Comparison of ENCODE assay signal across 8 cellular contexts in genomic region chr2:15591373-15591691, GRCh38. TPM values are rescaled to one million over a fixed set of nuclear protein-coding genes. Genes with fewer than 3 reads are reported as not detected.
DNase-seq lines count a peak whose midpoint lies in the region; ATAC-seq, FAIRE-seq and TF ChIP-seq lines count a peak whose summit lies in the region.

No MANE protein-coding gene starts in this region.

- H3K9me3 ChIP-seq in HepG2 (ENCODE audit: low read length) = no peaks in the 10 kb centered on the region
- H3K9me3 ChIP-seq in thymus (ENCODE audit: control insufficient read depth) = no peaks in the 10 kb centered on the region

- intact Hi-C loops in HepG2 (cut with micrococcal nuclease; ENCODE audit: unreplicated experiment) = loop anchor here (2.0 kb wide), 1 partner anchor 31 kb away; the partner anchor contains the start of gene NBAS

- TF ChIP-seq EP300 in HepG2 (IDR thresholded peaks at IDR 0.05; ENCODE audit: low read depth in 2 of 2, low read length in 2 of 2) (no peak), HepG2 (CRISPR knock-in tag; IDR thresholded peaks at IDR 0.05; ENCODE audit: borderline replicate concordance) (no peak)

- TF ChIP-seq CTCF in HepG2 (CRISPR knock-in tag; IDR thresholded peaks at IDR 0.05) = no peak

- BruUV-seq in HepG2 (replicated peaks; lab: Mats Ljungman, UMichigan) = no TSS peak

- peaks cover 9% of the 10 kb centered on the region for H4K20me1 ChIP-seq in HepG2 (ENCODE audit: insufficient read depth, low read length)

- H3K9ac ChIP-seq in HepG2 (ENCODE audit: insufficient read depth, low read depth, low read length) = peak overlapping the region; percentile 96

- H3K4me3 Mint-ChIP-seq in activated T-cell treated with anti-CD3 and anti-CD28 coated beads, Interleukin-2, amount 50 U/mL, for 4 hours = peak overlapping the region; percentile 93

- peaks cover 8 to 20% of the 10 kb centered on the region in 2 experiments for H3K36me3 ChIP-seq in HepG2 (replicated peaks in 1 of 2; ENCODE audit: control insufficient read depth in 1 of 2, insufficient read depth in 2 of 2, low read length in 2 of 2)
- H3K36me3 ChIP-seq in thymus (ENCODE audit: control insufficient read depth, insufficient read depth) = peaks cover 5% of the 10 kb centered on the region

- H3K79me2 ChIP-seq in HepG2 (ENCODE audit: insufficient read depth, low read length) = peaks cover 46% of the 10 kb centered on the region

- peaks cover 35% of the 10 kb centered on the region for H3K4me1 ChIP-seq in HepG2 (ENCODE audit: insufficient read depth, low read length)
- H3K4me1 ChIP-seq in thymus (ENCODE audit: control insufficient read depth, insufficient read depth, low read length) = peaks cover 7% of the 10 kb centered on the region

- in situ Hi-C loops in HepG2 (cut with HindIII; ENCODE audit: extremely low pct_ligation_motif_present, low pct_unique_long_range_greater_than_20kb) = loop anchor here (25.0 kb wide), 3 partner anchors 579 to 954 kb away; partner anchors contain the start of gene LRATD1

- H3K4me1 Mint-ChIP-seq in activated T-cell treated with anti-CD3 and anti-CD28 coated beads, Interleukin-2, amount 50 U/mL, for 4 hours (ENCODE audit: low read depth) = peaks cover 35% of the 10 kb centered on the region

- H3K4me2 ChIP-seq in HepG2 (ENCODE audit: low read depth, low read length) = peak overlapping the region; percentile 92

- peaks cover 14% of the 10 kb centered on the region for H3K36me3 Mint-ChIP-seq in activated T-cell treated with anti-CD3 and anti-CD28 coated beads, Interleukin-2, amount 50 U/mL, for 4 hours (ENCODE audit: insufficient read depth)

- no peak for TF ChIP-seq POLR2A in HepG2 (IDR thresholded peaks at IDR 0.05; ENCODE audit: insufficient read depth in 1 of 2, low read depth in 2 of 2, low read length in 2 of 2)

- H3K27me3 ChIP-seq in HepG2 (ENCODE audit: control insufficient read depth in 1 of 2, insufficient read depth in 2 of 2, low read length in 2 of 2) = no peaks in the 10 kb centered on the region; a peak in 1 of 5 replicates
- no peaks in the 10 kb centered on the region for H3K27me3 ChIP-seq in thymus (ENCODE audit: control insufficient read depth, insufficient read depth)

- TF ChIP-seq RAD21 in HepG2 (CRISPR knock-in tag; IDR thresholded peaks at IDR 0.05) = no peak

- no peak for DNase-seq in activated T-cell treated with anti-CD3 and anti-CD28 coated beads, Interleukin-2, amount 50 U/mL, for 4 hours
- DNase-seq in activated T-cell treated with anti-CD3 and anti-CD28 coated beads, Interleukin-2, amount 50 U/mL, for 1 hour = no peak
- DNase-seq in HepG2 (ENCODE audit: low spot score) = no peak
- no peak for DNase-seq in SHP77 (lab: John Stamatoyannopoulos, UW)
- DNase-seq in NCI-H1417 (lab: John Stamatoyannopoulos, UW) = no peak

- no peaks in the 10 kb centered on the region for H3K27me3 Mint-ChIP-seq in activated T-cell treated with anti-CD3 and anti-CD28 coated beads, Interleukin-2, amount 50 U/mL, for 4 hours (ENCODE audit: low read depth)

- H2AFZ ChIP-seq in HepG2 (ENCODE audit: low read length) = peak overlapping the region; percentile 78

- no peak for ATAC-seq in activated T-cell treated with anti-CD3 and anti-CD28 coated beads, Interleukin-2, amount 50 U/mL, for 4 hours
- ATAC-seq in HepG2 (peak; percentile 77), esophagus mucosa (no peak)

- 5% methylated on average over 6 of the region's 7 CpGs for WGBS in HepG2 (ENCODE audit: low lambda C conversion rate)
- WGBS in thymus = 27% methylated on average over 7 of the region's 7 CpGs

- H3K9me3 Mint-ChIP-seq in activated T-cell treated with anti-CD3 and anti-CD28 coated beads, Interleukin-2, amount 50 U/mL, for 4 hours = no peaks in the 10 kb centered on the region

- no peak for FAIRE-seq in HepG2 (lab: Jason Lieb, UNC)

- POLR2A ChIA-PET in HepG2 (lab: Yijun Ruan, JAX) = interaction anchor here (0.5 to 1.1 kb wide), 3 partner anchors 9 to 14 kb away, joined by 3 read pairs; no protein-coding TSS in a partner anchor

- H3K27ac ChIP-seq in angular gyrus (ENCODE audit: low read depth, low read length) (peak overlapping the region; percentile 70), HepG2 (ENCODE audit: extremely low read length, insufficient read depth, low read length) (peak overlapping the region; percentile 90), thymus (ENCODE audit: low read depth) (peak overlapping the region; percentile 81)

- CTCF ChIA-PET in HepG2 (lab: Yijun Ruan, JAX; ENCODE audit: low intra/inter-chr PET ratio, low total read pairs) = no interaction called here

- H3K4me3 ChIP-seq in HepG2 (replicated peaks in 1 of 3; ENCODE audit: insufficient read depth in 1 of 3, low read depth in 2 of 3, low read length in 3 of 3) (peak overlapping the region; percentile 78 to 91 (median 85)), thymus (ENCODE audit: low read length) (peak overlapping the region; percentile 89)

TF ChIP-seq in HepG2, 621 proteins besides CTCF, POLR2A, EP300 and RAD21 (continues in another document):
- TF ChIP-seq MIER3 (CRISPR knock-in tag; IDR thresholded peaks at IDR 0.05; ENCODE audit: borderline replicate concordance) = no peak
- TF ChIP-seq, protein P1, sequence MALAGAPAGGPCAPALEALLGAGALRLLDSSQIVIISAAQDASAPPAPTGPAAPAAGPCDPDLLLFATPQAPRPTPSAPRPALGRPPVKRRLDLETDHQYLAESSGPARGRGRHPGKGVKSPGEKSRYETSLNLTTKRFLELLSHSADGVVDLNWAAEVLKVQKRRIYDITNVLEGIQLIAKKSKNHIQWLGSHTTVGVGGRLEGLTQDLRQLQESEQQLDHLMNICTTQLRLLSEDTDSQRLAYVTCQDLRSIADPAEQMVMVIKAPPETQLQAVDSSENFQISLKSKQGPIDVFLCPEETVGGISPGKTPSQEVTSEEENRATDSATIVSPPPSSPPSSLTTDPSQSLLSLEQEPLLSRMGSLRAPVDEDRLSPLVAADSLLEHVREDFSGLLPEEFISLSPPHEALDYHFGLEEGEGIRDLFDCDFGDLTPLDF (CRISPR knock-in tag; IDR thresholded peaks at IDR 0.05) = peak; percentile 0; the same call in 1 of the 2 replicates
- no peak for TF ChIP-seq ZNF121 (CRISPR knock-in tag; IDR thresholded peaks at IDR 0.05)

RNA-seq across cellular contexts. Expression of gene DDX1, which starts 0.3 kb away (rescaled TPM):
- 100 to 1,000 TPM; 121 to 174 (median 128) TPM for total RNA-seq in activated T-cell treated with anti-CD3 and anti-CD28 coated beads, Interleukin-2, amount 50 U/mL, for 4 hours
- total RNA-seq in HepG2 (2016; rRNA removed; fragmentation: Illumina TruSeq; extraction: Trizol) = 130 and 254 TPM in 2 replicates
- total RNA-seq in HepG2 (2016; cell fraction: cytosol; rRNA removed; fragmentation: Illumina TruSeq; extraction: Trizol; ENCODE audit: low read depth) = 20.7 and 26.0 TPM in 2 replicates
- 128 and 254 TPM in 2 replicates for total RNA-seq in HepG2 (2016; cell fraction: insoluble cytoplasmic fraction; rRNA removed; fragmentation: Illumina TruSeq; extraction: Trizol)
- total RNA-seq in HepG2 (2016; cell fraction: membrane; rRNA removed; fragmentation: Illumina TruSeq; extraction: Trizol) = 42.3 and 49.4 TPM in 2 replicates
- total RNA-seq in HepG2 (2016; cell fraction: nucleus; rRNA removed; fragmentation: Illumina TruSeq; extraction: Trizol) = 114 and 115 TPM in 2 replicates
- polyA plus RNA-seq in HepG2 (2011; rRNA removed) = 60.9 and 81.6 TPM in 2 replicates
- 36.8 and 56.4 TPM in 2 replicates for polyA plus RNA-seq in HepG2 (2011; cell fraction: cytosol; rRNA removed)
- polyA plus RNA-seq in HepG2 (2011; cell fraction: nucleus; rRNA removed) = 33.2 and 43.2 TPM in 2 replicates
- polyA plus RNA-seq in HepG2 (2012) = 87.2 and 121 TPM in 2 replicates
- 17.5 and 20.7 TPM in 2 replicates for polyA plus RNA-seq in HepG2 (2016; cell fraction: cytosol; fragmentation: Illumina TruSeq; extraction: Trizol; ENCODE audit: low read depth)
- polyA plus RNA-seq in HepG2 (2016; cell fraction: insoluble cytoplasmic fraction; fragmentation: Illumina TruSeq; extraction: Trizol; ENCODE audit: low read depth) = 266 and 281 TPM in 2 replicates
- 28.6 and 36.5 TPM in 2 replicates for polyA plus RNA-seq in HepG2 (2016; cell fraction: membrane; fragmentation: Illumina TruSeq; extraction: Trizol; ENCODE audit: low read depth)
- 120 and 122 TPM in 2 replicates for polyA plus RNA-seq in HepG2 (2016; cell fraction: nucleus; fragmentation: Illumina TruSeq; extraction: Trizol; ENCODE audit: insufficient read depth, low read depth)
- 15.7 and 27.0 TPM in 2 replicates for polyA minus RNA-seq in HepG2 (2011; rRNA and poly(A)+ RNA removed; ENCODE audit: low replicate concordance)
- 54.9 and 60.7 TPM in 2 replicates for polyA minus RNA-seq in HepG2 (2011; cell fraction: cytosol; rRNA and poly(A)+ RNA removed)
- polyA minus RNA-seq in HepG2 (2011; cell fraction: nucleus; rRNA and poly(A)+ RNA removed) = 109 and 119 TPM in 2 replicates
- 64.2 TPM for polyA plus RNA-seq in thymus
- 63.5 TPM for total RNA-seq in esophagus mucosa

RNA-seq across cellular contexts. Expression of gene NBAS, which starts 30.2 kb away (rescaled TPM):
- total RNA-seq in activated T-cell treated with anti-CD3 and anti-CD28 coated beads, Interleukin-2, amount 50 U/mL, for 4 hours = 10 to 100 TPM; 28.5 to 30.4 (median 29.7) TPM
- total RNA-seq in HepG2 (2016; rRNA removed; fragmentation: Illumina TruSeq; extraction: Trizol) (58.7 and 61.4 TPM in 2 replicates), esophagus mucosa (25.1 TPM)
- total RNA-seq in HepG2 (2016; cell fraction: cytosol; rRNA removed; fragmentation: Illumina TruSeq; extraction: Trizol; ENCODE audit: low read depth) = 52.9 and 59.9 TPM in 2 replicates
- 56.3 and 56.6 TPM in 2 replicates for total RNA-seq in HepG2 (2016; cell fraction: insoluble cytoplasmic fraction; rRNA removed; fragmentation: Illumina TruSeq; extraction: Trizol)
- 27.5 and 33.9 TPM in 2 replicates for total RNA-seq in HepG2 (2016; cell fraction: membrane; rRNA removed; fragmentation: Illumina TruSeq; extraction: Trizol)
- total RNA-seq in HepG2 (2016; cell fraction: nucleus; rRNA removed; fragmentation: Illumina TruSeq; extraction: Trizol) = 75.6 and 80.4 TPM in 2 replicates
- polyA plus RNA-seq in HepG2 (2011; rRNA removed) (28.8 and 33.6 TPM in 2 replicates), thymus (31.4 TPM)
- polyA plus RNA-seq in HepG2 (2011; cell fraction: cytosol; rRNA removed) = 29.5 and 30.7 TPM in 2 replicates
- 23.2 and 23.7 TPM in 2 replicates for polyA plus RNA-seq in HepG2 (2011; cell fraction: nucleus; rRNA removed)
- 26.5 and 30.9 TPM in 2 replicates for polyA plus RNA-seq in HepG2 (2012)
- polyA plus RNA-seq in HepG2 (2016; cell fraction: cytosol; fragmentation: Illumina TruSeq; extraction: Trizol; ENCODE audit: low read depth) = 14.7 and 16.9 TPM in 2 replicates
- 27.5 and 27.7 TPM in 2 replicates for polyA plus RNA-seq in HepG2 (2016; cell fraction: insoluble cytoplasmic fraction; fragmentation: Illumina TruSeq; extraction: Trizol; ENCODE audit: low read depth)
- 5.6 and 6.1 TPM in 2 replicates for polyA plus RNA-seq in HepG2 (2016; cell fraction: membrane; fragmentation: Illumina TruSeq; extraction: Trizol; ENCODE audit: low read depth)
- 39.1 and 42.0 TPM in 2 replicates for polyA plus RNA-seq in HepG2 (2016; cell fraction: nucleus; fragmentation: Illumina TruSeq; extraction: Trizol; ENCODE audit: insufficient read depth, low read depth)
- 55.2 and 126 TPM in 2 replicates for polyA minus RNA-seq in HepG2 (2011; rRNA and poly(A)+ RNA removed; ENCODE audit: low replicate concordance)
- 57.6 and 62.9 TPM in 2 replicates for polyA minus RNA-seq in HepG2 (2011; cell fraction: cytosol; rRNA and poly(A)+ RNA removed)
- polyA minus RNA-seq in HepG2 (2011; cell fraction: nucleus; rRNA and poly(A)+ RNA removed) = 102 and 117 TPM in 2 replicates
